In the genomic region with DNA sequence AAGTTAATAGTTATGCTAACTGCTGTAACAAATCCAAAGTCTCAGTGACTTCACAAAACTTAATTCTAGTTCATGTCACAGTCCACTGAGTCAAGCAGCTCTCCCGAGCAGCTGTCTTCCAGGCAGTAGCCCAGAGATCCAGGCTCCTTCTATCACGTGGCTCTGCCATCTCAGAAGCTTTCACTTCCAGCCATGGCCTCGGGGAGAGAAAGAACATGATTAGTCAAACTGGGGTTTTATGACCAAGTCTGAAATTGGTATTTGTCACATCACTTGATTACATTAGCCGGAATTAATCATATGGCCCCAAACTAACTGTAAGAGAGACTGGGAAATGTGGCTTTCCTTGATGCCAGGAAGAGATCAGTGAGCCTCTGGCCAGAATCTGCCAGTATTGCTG, we compare ENCODE assay signal across 14 cellular contexts.
DNase-seq lines count a peak whose midpoint lies in the region; ATAC-seq and TF ChIP-seq lines count a peak whose summit lies in the region.
"Had no signal": no experiment of that assay in that cellular context is flagged by ENCODE, and none has a peak within 500 bp of the region (broad histone marks: within the 10 kb centered on the region; RNA-seq: fewer than 3 reads in every experiment).

No MANE protein-coding gene starts in this region.

- H3K27me3 ChIP-seq in MG63: no peaks in the 10 kb centered on the region
- H3K27me3 ChIP-seq in thyroid gland: no peaks in the 10 kb centered on the region
- H3K27me3 ChIP-seq in tibial artery: no peaks in the 10 kb centered on the region

- intact Hi-C loops in thyroid gland (cut with DNase I): no loop called here
- intact Hi-C loops in tibial artery (cut with DNase I; ENCODE audit: low total_unique reads): no loop called here

- TF ChIP-seq POLR2A in thyroid gland (IDR thresholded peaks at IDR 0.05): peak in 1 of 2 donors; percentile 44

- H3K4me1 ChIP-seq in thyroid gland (peaks cover 27 to 37% of the 10 kb centered on the region in 2 donors), tibial artery (peaks cover 0 to 10% (median 1%) of the 10 kb centered on the region in 4 donors)
- H3K4me1 ChIP-seq: prostate gland had no signal

- no peak overlapping the region for H3K4me3 ChIP-seq in MG63
- no peak overlapping the region for H3K4me3 ChIP-seq in fibroblast of mammary gland (ENCODE audit: control insufficient read depth, low read depth, low read length)
- no peak overlapping the region for H3K4me3 ChIP-seq in thyroid gland (replicated peaks in 1 of 3)
- H3K4me3 ChIP-seq in tibial artery: no peak overlapping the region
- H3K4me3 ChIP-seq: prostate gland had no signal

- H3K36me3 ChIP-seq in MG63 (no peaks in the 10 kb centered on the region), thyroid gland (no peaks in the 10 kb centered on the region), tibial artery (no peaks in the 10 kb centered on the region)
- H3K36me3 ChIP-seq: prostate gland had no signal

- H3K27ac ChIP-seq in thyroid gland (peak overlapping the region; percentile 16 to 63 (median 52)), tibial artery (no peak overlapping the region)
- H3K27ac ChIP-seq: prostate gland had no signal

- WGBS in thyroid gland, 2 donors: 40 to 41% methylated on average over 4 of the region's 4 CpGs

- ATAC-seq in HG02798 (IDR thresholded peaks at IDR 0.05; ENCODE audit: poor library complexity, unreplicated experiment): no peak

- DNase-seq in stimulated activated CD4-positive, alpha-beta T cell treated with anti-CD3 and anti-CD28 coated beads, Interleukin-15, amount 100 ng/mL, for 24 hours: peak; percentile 23
- no peak for DNase-seq in stimulated activated CD4-positive, alpha-beta T cell treated with anti-CD3 and anti-CD28 coated beads, Interleukin-2, amount 100 ng/mL, for 48 hours
- DNase-seq in MG63 (peak; percentile 76), fibroblast of mammary gland (ENCODE audit: low read depth) (peak; percentile 36), thyroid gland (peak; percentile 70 to 78), mucosa of gallbladder (ENCODE audit: low spot score) (no peak), tibial artery (no peak)
- DNase-seq: DMS79 treated with DMSO at 0.1 percent for 48 hours, erythroblast, NCI-H1048, NCI-H345, T-helper 2 cell had no signal

- TF ChIP-seq CTCF in fibroblast of mammary gland (conservative IDR thresholded peaks at IDR 0.05; ENCODE audit: control insufficient read depth, insufficient read depth, low read depth, low read length) (no peak), thyroid gland (IDR thresholded peaks at IDR 0.05) (peak in 1 of 6 experiments; percentile 33), tibial artery (IDR thresholded peaks at IDR 0.05) (no peak)

- H3K9me3 ChIP-seq in MG63 (no peaks in the 10 kb centered on the region), thyroid gland (no peaks in the 10 kb centered on the region), tibial artery (no peaks in the 10 kb centered on the region)
- H3K9me3 ChIP-seq: prostate gland had no signal

Comparison
In these comparisons a context has a peak if more than half of its experiments do, and no peak if none do; other contexts are left out.
1. DNase-seq: peak in stimulated activated CD4-positive, alpha-beta T cell treated with anti-CD3 and anti-CD28 coated beads, Interleukin-15, amount 100 ng/mL, for 24 hours (single experiment), MG63 (single experiment), fibroblast of mammary gland (single experiment) and thyroid gland (2 of 2); none in stimulated activated CD4-positive, alpha-beta T cell treated with anti-CD3 and anti-CD28 coated beads, Interleukin-2, amount 100 ng/mL, for 48 hours (0 of 2), mucosa of gallbladder (single experiment) and tibial artery (0 of 2).
2. H3K27ac ChIP-seq: peak in thyroid gland (3 of 3); none in tibial artery (0 of 2).